Comparison of ENCODE assay signal across 11 cellular contexts in the genomic region with DNA sequence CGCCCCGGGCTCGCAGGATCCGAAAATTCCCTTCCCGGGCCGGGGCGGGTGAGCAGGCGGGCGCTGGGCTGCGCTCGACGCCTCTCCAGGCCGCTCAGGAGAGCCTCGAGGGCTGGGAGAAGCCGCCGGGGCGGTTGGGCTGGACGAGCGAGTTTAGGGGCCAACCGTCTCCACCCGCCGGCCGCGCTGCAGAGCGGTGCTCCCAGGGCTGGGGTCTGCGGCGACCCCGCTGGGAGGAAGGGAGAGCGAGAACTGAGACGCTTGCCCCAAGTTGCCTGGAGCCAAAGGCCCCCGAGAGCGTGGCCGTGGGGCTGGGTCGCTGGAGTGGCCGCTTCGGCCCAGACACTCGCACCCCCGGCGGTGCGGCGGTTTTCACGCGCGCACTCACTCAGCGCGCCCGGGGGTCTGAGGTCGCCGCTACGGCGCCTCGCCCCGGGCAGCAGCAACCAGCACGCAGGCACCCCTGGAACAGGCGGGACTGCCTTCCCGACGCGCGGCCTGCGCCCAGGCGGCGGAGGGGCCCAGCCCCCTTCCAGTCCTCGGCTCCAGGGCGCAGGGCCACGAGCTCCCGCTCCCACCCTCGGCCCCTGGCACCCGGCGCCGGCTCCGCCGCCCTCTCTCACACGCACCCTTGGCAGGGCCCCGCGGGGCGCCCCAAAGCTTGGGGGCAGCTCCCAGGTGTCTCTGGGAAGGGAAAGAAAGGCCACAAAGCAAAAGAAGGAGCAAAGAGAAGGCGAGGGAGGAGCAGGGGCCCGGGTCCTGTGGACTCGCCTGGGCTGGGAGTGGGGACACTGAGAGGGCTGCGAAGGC. TPM values are rescaled to one million over a fixed set of nuclear protein-coding genes. Genes with fewer than 3 reads are reported as not detected.
DNase-seq lines count a peak whose midpoint lies in the region; ATAC-seq, FAIRE-seq and TF ChIP-seq lines count a peak whose summit lies in the region.
"Had no signal": no experiment of that assay in that cellular context is flagged by ENCODE, and none has a peak within 500 bp of the region (broad histone marks: within the 10 kb centered on the region; RNA-seq: fewer than 3 reads in every experiment).

No MANE protein-coding gene starts in this region.

- H3K27ac ChIP-seq in PC-3 (ENCODE audit: low read length) (no peak overlapping the region), endothelial cell of umbilical vein (ENCODE audit: insufficient read depth, low read depth, low read length) (no peak overlapping the region), lower lobe of right lung (peak overlapping the region; percentile 84), thoracic aorta (peak overlapping the region; percentile 86 to 98)

- no peaks in the 10 kb centered on the region for H3K9me2 ChIP-seq in PC-3 (replicated peaks; ENCODE audit: low read length)

- H3K9me1 ChIP-seq in endothelial cell of umbilical vein (replicated peaks; ENCODE audit: control insufficient read depth, extremely low read depth, insufficient read depth, low read length), result no peaks in the 10 kb centered on the region

- H3K9ac ChIP-seq in PC-3 (ENCODE audit: low read length) (no peak overlapping the region), endothelial cell of umbilical vein (replicated peaks; ENCODE audit: extremely low read depth, insufficient read depth, low read length) (no peak overlapping the region)

- POLR2A ChIA-PET in PC-3 (lab: Charles Lee; ENCODE audit: unreplicated experiment), result no interaction called here
- POLR2A ChIA-PET in endothelial cell of umbilical vein (lab: Charles Lee), result no interaction called here

- CTCF ChIA-PET in PC-3 (lab: Charles Lee) (no interaction called here), endothelial cell of umbilical vein (lab: Charles Lee) (no interaction called here)

- H3K4me2 ChIP-seq in PC-3 (ENCODE audit: low read length), result peak overlapping the region; percentile 51; the same call in 1 of the 2 replicates
- H3K4me2 ChIP-seq in endothelial cell of umbilical vein (ENCODE audit: insufficient read depth, low read length), result no peak overlapping the region

- H3K27ac Mint-ChIP-seq in natural killer cell, result no peak overlapping the region

- H3K4me3 ChIP-seq in PC-3 (ENCODE audit: low read length) (no peak overlapping the region), endothelial cell of umbilical vein (replicated peaks in 1 of 3; ENCODE audit: insufficient read depth in 1 of 3, low read depth in 1 of 3, low read length in 3 of 3) (no peak overlapping the region), lower lobe of right lung (peak overlapping the region; percentile 57), thoracic aorta (peak overlapping the region; percentile 73)

- H4K20me1 ChIP-seq in PC-3 (ENCODE audit: low read length) (no peaks in the 10 kb centered on the region), endothelial cell of umbilical vein (replicated peaks; ENCODE audit: control insufficient read depth, extremely low read depth, insufficient read depth, low read length) (no peaks in the 10 kb centered on the region)

- no peak overlapping the region for H3K4me3 Mint-ChIP-seq in natural killer cell

- no peaks in the 10 kb centered on the region for H3K36me3 Mint-ChIP-seq in natural killer cell

- no peak for TF ChIP-seq POLR2A in endothelial cell of umbilical vein (IDR thresholded peaks at IDR 0.05; ENCODE audit: low read depth, low read length)

- dilution Hi-C loops in endothelial cell of umbilical vein (cut with MboI; ENCODE audit: extremely low pct_ligation_motif_present, low sequenced_read_pairs), result no loop called here

- no peaks in the 10 kb centered on the region for H3K9me3 Mint-ChIP-seq in natural killer cell

- peaks cover 26% of the 10 kb centered on the region for H3K27me3 ChIP-seq in PC-3 (ENCODE audit: low read length)
- peaks cover 42 to 47% of the 10 kb centered on the region in 2 experiments for H3K27me3 ChIP-seq in endothelial cell of umbilical vein (ENCODE audit: control insufficient read depth in 2 of 2, insufficient read depth in 2 of 2, low read length in 2 of 2)
- H3K27me3 ChIP-seq in lower lobe of right lung (ENCODE audit: low read depth), result peaks cover 29% of the 10 kb centered on the region
- H3K27me3 ChIP-seq in thoracic aorta (replicated peaks; ENCODE audit: insufficient read depth), result no peaks in the 10 kb centered on the region

- no peak for FAIRE-seq in endothelial cell of umbilical vein (lab: Jason Lieb, UNC)

- no peaks in the 10 kb centered on the region for H3K79me2 ChIP-seq in PC-3 (ENCODE audit: low read length)
- no peaks in the 10 kb centered on the region for H3K79me2 ChIP-seq in endothelial cell of umbilical vein (ENCODE audit: control insufficient read depth, insufficient read depth, low read length)

- H3K36me3 ChIP-seq in PC-3 (ENCODE audit: low read depth, low read length) (no peaks in the 10 kb centered on the region), endothelial cell of umbilical vein (ENCODE audit: control insufficient read depth in 2 of 2, extremely low read depth in 1 of 2, insufficient read depth in 2 of 2, low read length in 2 of 2) (no peaks in the 10 kb centered on the region), lower lobe of right lung (no peaks in the 10 kb centered on the region), thoracic aorta (no peaks in the 10 kb centered on the region)

- intact Hi-C loops in PC-3 (cut with micrococcal nuclease), result no loop called here
- intact Hi-C loops in endothelial cell of umbilical vein (cut with micrococcal nuclease), result no loop called here
- intact Hi-C loops in lower lobe of right lung (cut with DNase I), result no loop called here
- intact Hi-C loops in natural killer cell (cut with micrococcal nuclease), result no loop called here

- H3K9me3 ChIP-seq in PC-3 (ENCODE audit: low read length), result no peaks in the 10 kb centered on the region
- no peaks in the 10 kb centered on the region for H3K9me3 ChIP-seq in endothelial cell of umbilical vein (replicated peaks; ENCODE audit: control insufficient read depth, insufficient read depth, low read length)
- H3K9me3 ChIP-seq in lower lobe of right lung, result no peaks in the 10 kb centered on the region
- H3K9me3 ChIP-seq in thoracic aorta, result no peaks in the 10 kb centered on the region

- TF ChIP-seq CTCF in PC-3 (conservative IDR thresholded peaks at IDR 0.05; ENCODE audit: low read depth, low read length) (no peak), endothelial cell of umbilical vein (IDR thresholded peaks at IDR 0.05; ENCODE audit: extremely low read depth in 1 of 2, insufficient read depth in 1 of 2, low read depth in 1 of 2, low read length in 2 of 2) (no peak), lower lobe of right lung (IDR thresholded peaks at IDR 0.05) (no peak), thoracic aorta (IDR thresholded peaks at IDR 0.05) (no peak), natural killer cell (IDR thresholded peaks at IDR 0.05) (no peak)

- H3K4me1 ChIP-seq in PC-3 (ENCODE audit: insufficient read depth, low read length), result no peaks in the 10 kb centered on the region
- H3K4me1 ChIP-seq in endothelial cell of umbilical vein (ENCODE audit: control insufficient read depth, extremely low read depth, insufficient read depth, low read length), result no peaks in the 10 kb centered on the region
- H3K4me1 ChIP-seq in lower lobe of right lung, result peaks cover 6% of the 10 kb centered on the region
- peaks cover 0 to 33% of the 10 kb centered on the region in 2 donors for H3K4me1 ChIP-seq in thoracic aorta (ENCODE audit: control insufficient read depth in 1 of 2, low read depth in 2 of 2)

- ATAC-seq in PC-3, result no peak; the same call in 1 of the 2 replicates
- ATAC-seq in lower lobe of right lung, result peak; percentile 68 to 73
- ATAC-seq in thoracic aorta (ENCODE audit: insufficient number of reproducible peaks, low FRiP score, low read depth), result no peak
- ATAC-seq in natural killer cell, result no peak

- BruUV-seq in PC-3 (replicated peaks; lab: Mats Ljungman, UMichigan) (no TSS peak), endothelial cell of umbilical vein (replicated peaks; lab: Mats Ljungman, UMichigan) (no TSS peak)

- no peaks in the 10 kb centered on the region for H3F3A ChIP-seq in PC-3 (ENCODE audit: low read length, unreplicated experiment)

- DNase-seq in PC-3 (peak; percentile 25), endothelial cell of umbilical vein (ENCODE audit: low read depth, low spot score) (no peak), lower lobe of right lung (no peak), thoracic aorta (ENCODE audit: low spot score) (no peak), mucosa of gallbladder (ENCODE audit: low spot score) (no peak), natural killer cell (no peak), amniotic stem cell (lab: John Stamatoyannopoulos, UW) (no peak)
- no peak for DNase-seq in stimulated activated naive CD4-positive, alpha-beta T cell (lab: John Stamatoyannopoulos, UW)
- DNase-seq: effector CD4-positive, alpha-beta T cell had no signal

- peaks cover 32% of the 10 kb centered on the region in 2 donors for H3K27me3 Mint-ChIP-seq in natural killer cell (ENCODE audit: low read depth in 2 of 2)

- H2AFZ ChIP-seq in PC-3 (ENCODE audit: low read length) (peak overlapping the region; percentile 58; the same call in 1 of the 2 replicates), endothelial cell of umbilical vein (ENCODE audit: low read depth, low read length) (no peak overlapping the region)

- H3K4me1 Mint-ChIP-seq in natural killer cell, result no peaks in the 10 kb centered on the region

RNA-seq across cellular contexts. Expression of a gene that starts 0.6 kb away (rescaled TPM):
- total RNA-seq in PC-3 (2014; rRNA removed) (0.23 and 0.36 TPM in 2 replicates), endothelial cell of umbilical vein (0.13 TPM in 1 of 2 replicates, not detected in the other), lower lobe of right lung (11.5 TPM), thoracic aorta (10 to 100 TPM; 23.3 to 38.2 TPM), mucosa of gallbladder (10.8 TPM), natural killer cell (not detected)
- 0.02 and 0.03 TPM in 2 replicates for polyA plus RNA-seq in endothelial cell of umbilical vein
- not detected in 2 replicates for polyA plus RNA-seq in endothelial cell of umbilical vein (2011; cell fraction: cytosol; rRNA removed)
- not detected in 2 replicates for polyA plus RNA-seq in endothelial cell of umbilical vein (2011; cell fraction: nucleus; rRNA removed)
- polyA plus RNA-seq in endothelial cell of umbilical vein (2012), result not detected in 2 replicates
- not detected in 2 replicates for polyA minus RNA-seq in endothelial cell of umbilical vein
- not detected for polyA minus RNA-seq in endothelial cell of umbilical vein (2011; cell fraction: cytosol; rRNA and poly(A)+ RNA removed)
- not detected in 2 replicates for polyA minus RNA-seq in endothelial cell of umbilical vein (2011; cell fraction: nucleus; rRNA and poly(A)+ RNA removed)
- total RNA-seq: HT1080; T-helper 1 cell treated with Interleukin-12 subunit alpha and Interleukin-12 subunit beta and Interleukin-4 antibody, amounts not matched to agents 30 ng/mL and 1 ng/mL, for 36 hours had no signal

RNA-seq across cellular contexts. Expression of a gene that starts 7.1 kb away (rescaled TPM):
- total RNA-seq in PC-3 (2014; rRNA removed) (not detected in 2 replicates), endothelial cell of umbilical vein (not detected in 2 replicates), lower lobe of right lung (not detected), thoracic aorta (not detected), mucosa of gallbladder (not detected), natural killer cell (not detected)
- polyA plus RNA-seq in endothelial cell of umbilical vein, result not detected in 2 replicates
- polyA plus RNA-seq in endothelial cell of umbilical vein (2011; cell fraction: cytosol; rRNA removed), result not detected in 2 replicates
- not detected in 2 replicates for polyA plus RNA-seq in endothelial cell of umbilical vein (2011; cell fraction: nucleus; rRNA removed)
- not detected in 2 replicates for polyA plus RNA-seq in endothelial cell of umbilical vein (2012)
- not detected in 2 replicates for polyA minus RNA-seq in endothelial cell of umbilical vein
- polyA minus RNA-seq in endothelial cell of umbilical vein (2011; cell fraction: cytosol; rRNA and poly(A)+ RNA removed), result not detected
- not detected in 2 replicates for polyA minus RNA-seq in endothelial cell of umbilical vein (2011; cell fraction: nucleus; rRNA and poly(A)+ RNA removed)
- total RNA-seq: HT1080; T-helper 1 cell treated with Interleukin-12 subunit alpha and Interleukin-12 subunit beta and Interleukin-4 antibody, amounts not matched to agents 30 ng/mL and 1 ng/mL, for 36 hours had no signal

RNA-seq across cellular contexts. Expression of a gene that starts 11.3 kb away (rescaled TPM):
- not detected in 2 replicates for total RNA-seq in PC-3 (2014; rRNA removed)
- not detected in 2 replicates for total RNA-seq in endothelial cell of umbilical vein
- not detected in 2 replicates for polyA plus RNA-seq in endothelial cell of umbilical vein
- not detected in 2 replicates for polyA plus RNA-seq in endothelial cell of umbilical vein (2011; cell fraction: cytosol; rRNA removed)
- polyA plus RNA-seq in endothelial cell of umbilical vein (2011; cell fraction: nucleus; rRNA removed), result not detected in 2 replicates
- not detected in 2 replicates for polyA plus RNA-seq in endothelial cell of umbilical vein (2012)
- not detected in 2 replicates for polyA minus RNA-seq in endothelial cell of umbilical vein
- polyA minus RNA-seq in endothelial cell of umbilical vein (2011; cell fraction: cytosol; rRNA and poly(A)+ RNA removed), result not detected
- polyA minus RNA-seq in endothelial cell of umbilical vein (2011; cell fraction: nucleus; rRNA and poly(A)+ RNA removed), result not detected in 2 replicates
- total RNA-seq in lower lobe of right lung, result 1.4 TPM
- 1 to 10 TPM in 1 of 2 donors, not detected in 1; 2.6 TPM for total RNA-seq in thoracic aorta
- 2.2 TPM for total RNA-seq in mucosa of gallbladder
- 1 to 10 TPM in 2 of 3 donors, not detected in 1; 2.9 to 4.5 TPM for total RNA-seq in natural killer cell
- total RNA-seq: T-helper 1 cell treated with Interleukin-12 subunit alpha and Interleukin-12 subunit beta and Interleukin-4 antibody, amounts not matched to agents 30 ng/mL and 1 ng/mL, for 36 hours had no signal

RNA-seq across cellular contexts. Expression of a gene that starts 12.9 kb away (rescaled TPM):
- 12.0 and 13.2 TPM in 2 replicates for total RNA-seq in PC-3 (2014; rRNA removed)
- total RNA-seq in endothelial cell of umbilical vein, result 1.8 and 4.6 TPM in 2 replicates
- polyA plus RNA-seq in endothelial cell of umbilical vein, result 2.9 and 4.2 TPM in 2 replicates
- polyA plus RNA-seq in endothelial cell of umbilical vein (2011; cell fraction: cytosol; rRNA removed), result 0.96 and 1.6 TPM in 2 replicates
- polyA plus RNA-seq in endothelial cell of umbilical vein (2011; cell fraction: nucleus; rRNA removed), result 8.4 and 11.1 TPM in 2 replicates
- polyA plus RNA-seq in endothelial cell of umbilical vein (2012), result 1.7 and 4.8 TPM in 2 replicates
- polyA minus RNA-seq in endothelial cell of umbilical vein, result 0.95 and 2.0 TPM in 2 replicates
- polyA minus RNA-seq in endothelial cell of umbilical vein (2011; cell fraction: cytosol; rRNA and poly(A)+ RNA removed), result not detected
- 1.1 and 2.3 TPM in 2 replicates for polyA minus RNA-seq in endothelial cell of umbilical vein (2011; cell fraction: nucleus; rRNA and poly(A)+ RNA removed)
- 10.6 TPM for total RNA-seq in lower lobe of right lung
- 10 to 100 TPM; 55.1 to 72.3 TPM for total RNA-seq in thoracic aorta
- 64.3 TPM for total RNA-seq in mucosa of gallbladder
- total RNA-seq in natural killer cell, result under 1 TPM in 2 of 3 donors, not detected in 1; 0.28 to 1.00 TPM

RNA-seq across cellular contexts. Expression of a gene that starts 42.5 kb away (rescaled TPM):
- total RNA-seq in PC-3 (2014; rRNA removed) (not detected in 2 replicates), endothelial cell of umbilical vein (not detected in 2 replicates), lower lobe of right lung (0.62 TPM), thoracic aorta (not detected), mucosa of gallbladder (not detected), natural killer cell (not detected)
- polyA plus RNA-seq in endothelial cell of umbilical vein, result not detected in 2 replicates
- polyA plus RNA-seq in endothelial cell of umbilical vein (2011; cell fraction: cytosol; rRNA removed), result not detected in 2 replicates
- not detected in 2 replicates for polyA plus RNA-seq in endothelial cell of umbilical vein (2011; cell fraction: nucleus; rRNA removed)
- not detected in 2 replicates for polyA plus RNA-seq in endothelial cell of umbilical vein (2012)
- polyA minus RNA-seq in endothelial cell of umbilical vein, result not detected in 2 replicates
- not detected for polyA minus RNA-seq in endothelial cell of umbilical vein (2011; cell fraction: cytosol; rRNA and poly(A)+ RNA removed)
- polyA minus RNA-seq in endothelial cell of umbilical vein (2011; cell fraction: nucleus; rRNA and poly(A)+ RNA removed), result not detected in 2 replicates
- total RNA-seq: HT1080 had no signal

Comparison
In these comparisons a context has a peak if more than half of its experiments do, and no peak if none do; other contexts are left out.
1. ATAC-seq: peak in lower lobe of right lung (2 of 2); none in PC-3 (single experiment), thoracic aorta (single experiment) and natural killer cell (0 of 3).
2. H3K27ac ChIP-seq: peak in lower lobe of right lung (single experiment) and thoracic aorta (2 of 2); none in PC-3 (single experiment) and endothelial cell of umbilical vein (single experiment).
3. H3K4me3 ChIP-seq: peak in lower lobe of right lung (single experiment) and thoracic aorta (single experiment); none in PC-3 (single experiment) and endothelial cell of umbilical vein (0 of 3).